8 cellular contexts compared by ENCODE assay signal in genomic region chrX:154980330-154981115, GRCh38. TPM values are rescaled to one million over a fixed set of nuclear protein-coding genes. Genes with fewer than 3 reads are reported as not detected.
DNase-seq lines count a peak whose midpoint lies in the region; ATAC-seq and TF ChIP-seq lines count a peak whose summit lies in the region.

No MANE protein-coding gene starts in this region.

- no peaks in the 10 kb centered on the region for H3K36me3 Mint-ChIP-seq in glutamatergic neuron (ENCODE audit: unreplicated experiment)

- no peaks in the 10 kb centered on the region for H3K27me3 ChIP-seq in SJCRH30
- no peaks in the 10 kb centered on the region for H3K27me3 ChIP-seq in upper lobe of right lung

- peak; percentile 69 for DNase-seq in EL
- peak; percentile 59 for DNase-seq in LHCN-M2 (ENCODE audit: low read depth)
- DNase-seq in SJCRH30 = peak; percentile 51 to 77
- DNase-seq in activated naive CD4-positive, alpha-beta T cell treated with Interleukin-2 at 50 U/mL for 16 hours = peak; percentile 69
- DNase-seq in glutamatergic neuron = peak; percentile 65
- peak; percentile 83 for DNase-seq in posterior vena cava (ENCODE audit: low spot score)
- peak; percentile 64 for DNase-seq in upper lobe of right lung

- H3K9me3 Mint-ChIP-seq in glutamatergic neuron (ENCODE audit: unreplicated experiment) = peaks cover 2% of the 10 kb centered on the region

- H3K27ac ChIP-seq in SJCRH30 (no peak overlapping the region), upper lobe of right lung (no peak overlapping the region)

- TF ChIP-seq CTCF in glutamatergic neuron (IDR thresholded peaks at IDR 0.05; ENCODE audit: partially characterized antibody, unreplicated experiment) (peak; percentile 32), upper lobe of right lung (IDR thresholded peaks at IDR 0.05) (peak; percentile 66)

- H3K36me3 ChIP-seq in SJCRH30 (no peaks in the 10 kb centered on the region), upper lobe of right lung (no peaks in the 10 kb centered on the region)

- H3K9me3 ChIP-seq in SJCRH30 (replicated peaks) = no peaks in the 10 kb centered on the region
- H3K9me3 ChIP-seq in upper lobe of right lung = no peaks in the 10 kb centered on the region

- ATAC-seq in GM21737 (IDR thresholded peaks at IDR 0.05; ENCODE audit: unreplicated experiment) (peak; percentile 85), upper lobe of right lung (peak; percentile 99)

- H3K27ac Mint-ChIP-seq in glutamatergic neuron (ENCODE audit: unreplicated experiment) = no peak overlapping the region

- no peaks in the 10 kb centered on the region for H3K27me3 Mint-ChIP-seq in glutamatergic neuron (ENCODE audit: unreplicated experiment)

- no peaks in the 10 kb centered on the region for H3K4me1 Mint-ChIP-seq in glutamatergic neuron (ENCODE audit: low read depth, unreplicated experiment)

- H3K4me3 ChIP-seq in SJCRH30 (no peak overlapping the region), upper lobe of right lung (peak overlapping the region; percentile 49)

- intact Hi-C loops in posterior vena cava (cut with DNase I) = loop anchor here in 1 of 2 donors (10.0 kb wide), 1 partner anchor 84 kb away; no protein-coding TSS in a partner anchor
- intact Hi-C loops in upper lobe of right lung (cut with DNase I) = loop anchor here (5.0 kb wide), 1 partner anchor 72 kb away; no protein-coding TSS in a partner anchor

- H3K4me3 Mint-ChIP-seq in glutamatergic neuron (ENCODE audit: unreplicated experiment) = no peak overlapping the region

- H3K4me1 ChIP-seq in SJCRH30 (no peaks in the 10 kb centered on the region), upper lobe of right lung (no peaks in the 10 kb centered on the region)

RNA-seq across cellular contexts. Expression of gene F8, which starts 42.0 kb away (rescaled TPM):
- 7.8 and 11.4 TPM in 2 replicates for total RNA-seq in LHCN-M2 (2014; rRNA removed)
- 5.6 TPM for polyA plus RNA-seq in LHCN-M2 (2012)
- 0.23 and 0.42 TPM in 2 replicates for total RNA-seq in SJCRH30 (2014; rRNA removed; shearing (Covaris generic))
- 1.8 TPM for total RNA-seq in glutamatergic neuron (ENCODE audit: unreplicated experiment)
- 10 to 100 TPM; 28.1 to 31.0 TPM for total RNA-seq in posterior vena cava
- 12.7 TPM for total RNA-seq in upper lobe of right lung

RNA-seq across cellular contexts. Expression of gene FUNDC2, which starts 46.1 kb away (rescaled TPM):
- total RNA-seq in LHCN-M2 (2014; rRNA removed) (38.0 and 40.6 TPM in 2 replicates), glutamatergic neuron (ENCODE audit: unreplicated experiment) (83.9 TPM), posterior vena cava (100 to 1,000 TPM; 125 to 126 TPM), upper lobe of right lung (79.1 TPM)
- 80.0 TPM for polyA plus RNA-seq in LHCN-M2 (2012)
- 94.2 and 97.0 TPM in 2 replicates for total RNA-seq in SJCRH30 (2014; rRNA removed; shearing (Covaris generic))
